Comparison of ENCODE assay signal across 16 cellular contexts in the genomic region with DNA sequence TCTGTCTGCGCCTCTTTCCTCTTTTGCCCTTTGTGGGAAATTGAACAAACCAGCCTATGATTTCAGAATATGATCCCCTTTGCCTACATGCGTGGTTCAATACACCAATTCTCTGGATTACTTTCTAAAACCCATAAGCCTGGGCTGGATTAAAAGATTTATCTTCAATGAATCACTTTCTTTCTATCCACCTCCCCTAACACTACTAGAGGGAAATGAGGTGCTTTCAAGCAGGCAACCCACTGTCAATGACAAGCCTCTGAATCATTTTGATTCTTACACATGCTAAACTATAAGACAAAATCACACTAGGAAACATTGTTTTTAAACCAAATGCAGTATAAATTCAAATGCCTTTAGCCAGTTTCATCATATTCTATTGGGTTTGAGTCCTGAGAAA.
DNase-seq lines count a peak whose midpoint lies in the region; ATAC-seq, FAIRE-seq and TF ChIP-seq lines count a peak whose summit lies in the region.
"Had no signal": no experiment of that assay in that cellular context is flagged by ENCODE, and none has a peak within 500 bp of the region (broad histone marks: within the 10 kb centered on the region; RNA-seq: fewer than 3 reads in every experiment).

No MANE protein-coding gene starts in this region.

- FAIRE-seq in D721Med (lab: Jason Lieb, UNC): peak; percentile 58
- FAIRE-seq: G401.6, GM12891, GM19239, H54 had no signal

- H3K36me3 Mint-ChIP-seq in activated naive CD8-positive, alpha-beta T cell treated with anti-CD3 and anti-CD28 coated beads, Interleukin-2, amount 50 U/mL, for 24 hours (ENCODE audit: low read depth): no peaks in the 10 kb centered on the region
- H3K36me3 Mint-ChIP-seq: CD8-positive, alpha-beta T cell had no signal

- H3K4me3 Mint-ChIP-seq in activated naive CD8-positive, alpha-beta T cell treated with anti-CD3 and anti-CD28 coated beads, Interleukin-2, amount 50 U/mL, for 24 hours: no peak overlapping the region
- H3K4me3 Mint-ChIP-seq: B cell; CD8-positive, alpha-beta T cell had no signal

- no peak overlapping the region for H3K27ac Mint-ChIP-seq in activated naive CD8-positive, alpha-beta T cell treated with anti-CD3 and anti-CD28 coated beads, Interleukin-2, amount 50 U/mL, for 24 hours
- H3K27ac Mint-ChIP-seq: B cell; CD8-positive, alpha-beta T cell had no signal

- no peaks in the 10 kb centered on the region for H3K4me1 Mint-ChIP-seq in activated naive CD8-positive, alpha-beta T cell treated with anti-CD3 and anti-CD28 coated beads, Interleukin-2, amount 50 U/mL, for 24 hours
- H3K4me1 Mint-ChIP-seq: B cell had no signal

- CTCF ChIA-PET in RWPE1 (lab: Yijun Ruan, JAX): interaction anchor here (0.6 to 1.3 kb wide), 2 partner anchors 785 to 1087 kb away, joined by 3 read pairs; no protein-coding TSS in a partner anchor

- DNase-seq in D721Med (ENCODE audit: insufficient read length, low spot score) (peak; percentile 32), RWPE1 (ENCODE audit: low spot score) (peak; percentile 13), renal cortical epithelial cell (ENCODE audit: low read depth) (peak; percentile 25), RPMI8226 (no peak)
- DNase-seq in stimulated activated CD4-positive, alpha-beta T cell treated with anti-CD3 and anti-CD28 coated beads, Interleukin-2, amount 100 ng/mL, for 48 hours: no peak
- no peak for DNase-seq in activated naive CD8-positive, alpha-beta T cell treated with anti-CD3 and anti-CD28 coated beads, Interleukin-2, amount 50 U/mL, for 24 hours
- DNase-seq: Calu3; CD8-positive, alpha-beta T cell; HCEC 1CT had no signal

- H3K9me3 Mint-ChIP-seq in activated naive CD8-positive, alpha-beta T cell treated with anti-CD3 and anti-CD28 coated beads, Interleukin-2, amount 50 U/mL, for 24 hours: no peaks in the 10 kb centered on the region
- H3K9me3 Mint-ChIP-seq: CD8-positive, alpha-beta T cell had no signal

- no peak overlapping the region for H3K27ac ChIP-seq in RWPE1
- H3K27ac ChIP-seq: BLaER1 treated with 17β-estradiol and CSF1 and Interleukin-3, amounts not matched to agents 10 nM and 100 nM had no signal

- POLR2A ChIA-PET in RWPE1 (lab: Yijun Ruan, JAX; ENCODE audit: low non-redundant PET): no interaction called here

- H3K27me3 Mint-ChIP-seq in activated naive CD8-positive, alpha-beta T cell treated with anti-CD3 and anti-CD28 coated beads, Interleukin-2, amount 50 U/mL, for 24 hours: peaks cover 23% of the 10 kb centered on the region

- TF ChIP-seq CTCF in D721Med (IDR thresholded peaks at IDR 0.05; ENCODE audit: insufficient read depth, missing control alignments): no peak
- no peak for TF ChIP-seq CTCF in RWPE1 (conservative IDR thresholded peaks at IDR 0.05; ENCODE audit: low read depth)

- peak; percentile 81 for ATAC-seq in esophagus mucosa
- ATAC-seq in activated naive CD8-positive, alpha-beta T cell treated with anti-CD3 and anti-CD28 coated beads, Interleukin-2, amount 50 U/mL, for 24 hours: no peak
- ATAC-seq: CD8-positive, alpha-beta T cell had no signal

Comparison
In these comparisons a context has a peak if more than half of its experiments do, and no peak if none do; other contexts are left out.
1. DNase-seq: peak in D721Med (single experiment), RWPE1 (single experiment) and renal cortical epithelial cell (single experiment); none in stimulated activated CD4-positive, alpha-beta T cell treated with anti-CD3 and anti-CD28 coated beads, Interleukin-2, amount 100 ng/mL, for 48 hours (0 of 2), activated naive CD8-positive, alpha-beta T cell treated with anti-CD3 and anti-CD28 coated beads, Interleukin-2, amount 50 U/mL, for 24 hours (single experiment) and RPMI8226 (single experiment).